25 cellular contexts compared by ENCODE assay signal in genomic region chr4:189301692-189302091, GRCh38.
"Had no signal": no experiment of that assay in that cellular context is flagged by ENCODE, and none has a peak within 500 bp of the region (broad histone marks: within the 10 kb centered on the region; RNA-seq: fewer than 3 reads in every experiment).

No MANE protein-coding gene starts in this region.

- H3K36me3 ChIP-seq: brain microvascular endothelial cell, esophagus muscularis mucosa, gastrocnemius medialis, heart left ventricle had no signal

- DNase-seq: activated CD4-positive, alpha-beta memory T cell treated with anti-CD3 and anti-CD28 coated beads, Interleukin-2, amount 10 ng/mL, durations not matched to agents 7 days and 5 days; activated CD4-positive, alpha-beta T cell treated with anti-CD3 and anti-CD28 coated beads for 1 hour; activated CD4-positive, alpha-beta T cell treated with anti-CD3 and anti-CD28 coated beads for 4 hours; activated CD4-positive, alpha-beta T cell treated with anti-CD3 and anti-CD28 coated beads, Interleukin-2, amount 10 ng/mL, durations not matched to agents 7 days and 5 days; activated CD4-positive, alpha-beta T cell treated with anti-CD3 and anti-CD28 coated beads, Interleukin-2, amount 50 U/mL, for 4 hours; activated effector memory CD4-positive, alpha-beta T cell treated with Interleukin-2 at 50 U/mL for 16 hours; activated gamma-delta T cell treated with Interleukin-2 at 50 U/mL for 16 hours; activated naive CD4-positive, alpha-beta T cell treated with Interleukin-2 at 50 U/mL for 16 hours; activated naive CD8-positive, alpha-beta T cell treated with anti-CD3 and anti-CD28 coated beads, Interleukin-2, amount 10 ng/mL, durations not matched to agents 7 days and 5 days; activated T-cell treated with anti-CD3 and anti-CD28 coated beads, Interleukin-2, amount 50 U/mL, for 4 hours; brain microvascular endothelial cell; caudate nucleus; cortex of kidney; dermis blood vessel endothelial cell; effector CD4-positive, alpha-beta T cell; effector memory CD8-positive, alpha-beta T cell; erythroblast; foreskin keratinocyte; gastrocnemius medialis; glutamatergic neuron; heart left ventricle; T-helper 2 cell had no signal

- H3K36me3 Mint-ChIP-seq: activated naive CD4-positive, alpha-beta T cell treated with anti-CD3 and anti-CD28 coated beads, Interleukin-2, amount 50 U/mL, for 72 hours; activated naive CD8-positive, alpha-beta T cell treated with anti-CD3 and anti-CD28 coated beads, Interleukin-2, amount 10 ng/mL, durations not matched to agents 7 days and 5 days had no signal

- H3K9me3 ChIP-seq: esophagus muscularis mucosa, gastrocnemius medialis, heart left ventricle had no signal

- H3K9me3 Mint-ChIP-seq: activated CD4-positive, alpha-beta T cell treated with anti-CD3 and anti-CD28 coated beads, Interleukin-2, amount 10 ng/mL, durations not matched to agents 7 days and 5 days; activated naive CD8-positive, alpha-beta T cell treated with anti-CD3 and anti-CD28 coated beads, Interleukin-2, amount 10 ng/mL, durations not matched to agents 7 days and 5 days; activated T-cell treated with anti-CD3 and anti-CD28 coated beads, Interleukin-2, amount 50 U/mL, for 4 hours; activated T-helper 17 cell treated with anti-CD3 and anti-CD28 coated beads, Interleukin-2, amount 50 U/mL, for 72 hours had no signal

- H3K27me3 Mint-ChIP-seq: activated CD4-positive, alpha-beta memory T cell treated with anti-CD3 and anti-CD28 coated beads, Interleukin-2, amount 10 ng/mL, durations not matched to agents 7 days and 5 days; activated CD4-positive, alpha-beta T cell treated with anti-CD3 and anti-CD28 coated beads, Interleukin-2, amount 10 ng/mL, durations not matched to agents 7 days and 5 days; activated naive CD8-positive, alpha-beta T cell treated with anti-CD3 and anti-CD28 coated beads, Interleukin-2, amount 10 ng/mL, durations not matched to agents 7 days and 5 days; activated T-helper 17 cell treated with anti-CD3 and anti-CD28 coated beads, Interleukin-2, amount 50 U/mL, for 72 hours; effector memory CD8-positive, alpha-beta T cell had no signal

- H3K4me1 Mint-ChIP-seq: activated CD4-positive, alpha-beta memory T cell treated with anti-CD3 and anti-CD28 coated beads, Interleukin-2, amount 10 ng/mL, durations not matched to agents 7 days and 5 days; activated CD4-positive, alpha-beta T cell treated with anti-CD3 and anti-CD28 coated beads, Interleukin-2, amount 10 ng/mL, durations not matched to agents 7 days and 5 days; activated naive CD8-positive, alpha-beta T cell treated with anti-CD3 and anti-CD28 coated beads, Interleukin-2, amount 10 ng/mL, durations not matched to agents 7 days and 5 days; activated T-helper 17 cell treated with anti-CD3 and anti-CD28 coated beads, Interleukin-2, amount 50 U/mL, for 72 hours had no signal

- H3K4me3 Mint-ChIP-seq: activated CD4-positive, alpha-beta memory T cell treated with anti-CD3 and anti-CD28 coated beads, Interleukin-2, amount 10 ng/mL, durations not matched to agents 7 days and 5 days; activated CD4-positive, alpha-beta T cell treated with anti-CD3 and anti-CD28 coated beads, Interleukin-2, amount 10 ng/mL, durations not matched to agents 7 days and 5 days; activated naive CD8-positive, alpha-beta T cell treated with anti-CD3 and anti-CD28 coated beads, Interleukin-2, amount 10 ng/mL, durations not matched to agents 7 days and 5 days; activated T-cell treated with anti-CD3 and anti-CD28 coated beads, Interleukin-2, amount 50 U/mL, for 4 hours; activated T-helper 17 cell treated with anti-CD3 and anti-CD28 coated beads, Interleukin-2, amount 50 U/mL, for 72 hours; effector memory CD8-positive, alpha-beta T cell had no signal

- H3K27ac ChIP-seq: brain microvascular endothelial cell, esophagus muscularis mucosa, foreskin keratinocyte, gastrocnemius medialis, heart left ventricle had no signal

- H3K4me1 ChIP-seq: foreskin keratinocyte, gastrocnemius medialis, heart left ventricle had no signal

- H3K4me3 ChIP-seq: esophagus muscularis mucosa, gastrocnemius medialis, heart left ventricle had no signal

- H3K27me3 ChIP-seq: brain microvascular endothelial cell, esophagus muscularis mucosa, foreskin keratinocyte, gastrocnemius medialis had no signal

- H3K27ac Mint-ChIP-seq: activated CD4-positive, alpha-beta memory T cell treated with anti-CD3 and anti-CD28 coated beads, Interleukin-2, amount 10 ng/mL, durations not matched to agents 7 days and 5 days; activated CD4-positive, alpha-beta T cell treated with anti-CD3 and anti-CD28 coated beads, Interleukin-2, amount 10 ng/mL, durations not matched to agents 7 days and 5 days; activated naive CD4-positive, alpha-beta T cell treated with anti-CD3 and anti-CD28 coated beads, Interleukin-2, amount 50 U/mL, for 72 hours; activated naive CD8-positive, alpha-beta T cell treated with anti-CD3 and anti-CD28 coated beads, Interleukin-2, amount 10 ng/mL, durations not matched to agents 7 days and 5 days; activated T-helper 17 cell treated with anti-CD3 and anti-CD28 coated beads, Interleukin-2, amount 50 U/mL, for 72 hours; effector memory CD8-positive, alpha-beta T cell had no signal

- ATAC-seq: activated naive CD4-positive, alpha-beta T cell treated with anti-CD3 and anti-CD28 coated beads, Interleukin-2, amount 50 U/mL, for 72 hours; activated T-cell treated with anti-CD3 and anti-CD28 coated beads, Interleukin-2, amount 50 U/mL, for 4 hours; activated T-helper 17 cell treated with anti-CD3 and anti-CD28 coated beads, Interleukin-2, amount 50 U/mL, for 72 hours; effector memory CD8-positive, alpha-beta T cell; foreskin keratinocyte; gastrocnemius medialis; heart left ventricle had no signal
